In genomic region chr19:6678690-6679109, GRCh38 we compare ENCODE assay signal across 11 cellular contexts. TPM values are rescaled to one million over a fixed set of nuclear protein-coding genes. Genes with fewer than 3 reads are reported as not detected.
A peak's percentile ranks its signal among the peaks of the same experiment; 100 is the strongest.
DNase-seq lines count a peak whose midpoint lies in the region; ATAC-seq, FAIRE-seq and TF ChIP-seq lines count a peak whose summit lies in the region.
"Had no signal": no experiment of that assay in that cellular context is flagged by ENCODE, and none has a peak within 500 bp of the region (broad histone marks: within the 10 kb centered on the region; RNA-seq: fewer than 3 reads in every experiment).

No MANE protein-coding gene starts in this region.

- DNase-seq in SW480 (ENCODE audit: low spot score) (peak; percentile 19), HepG2 (ENCODE audit: low spot score) (no peak), osteoblast (ENCODE audit: insufficient read length, low spot score, missing footprints) (no peak), Ammon's horn (ENCODE audit: low spot score) (no peak), erythroblast (lab: John Stamatoyannopoulos, UW) (no peak)
- peak; percentile 82 to 85 for DNase-seq in activated T-cell treated with anti-CD3 and anti-CD28 coated beads, Interleukin-2, amount 50 U/mL, for 48 hours
- peak; percentile 60 to 79 for DNase-seq in stimulated activated CD8-positive, alpha-beta memory T cell treated with anti-CD3 and anti-CD28 coated beads, Interleukin-7, amount 100 ng/mL, for 4 hours (ENCODE audit: low read depth in 2 of 2)
- DNase-seq: DMS79 treated with DMSO at 0.1 percent for 48 hours, islet precursor cell, NCI-H2081 had no signal

- TF ChIP-seq CTCF in HepG2 (CRISPR knock-in tag; IDR thresholded peaks at IDR 0.05) (no peak), osteoblast (IDR thresholded peaks at IDR 0.05; ENCODE audit: extremely low read depth, low read depth, low read length) (no peak)

- POLR2A ChIA-PET in HepG2 (lab: Yijun Ruan, JAX) = interaction anchor here (0.6 to 1.1 kb wide), 2 partner anchors 10 to 186 kb away, joined by 3 read pairs; no protein-coding TSS in a partner anchor

- peaks cover 50 to 85% of the 10 kb centered on the region in 2 experiments for H3K36me3 ChIP-seq in HepG2 (replicated peaks in 1 of 2; ENCODE audit: control insufficient read depth in 1 of 2, insufficient read depth in 2 of 2, low read length in 2 of 2)
- no peaks in the 10 kb centered on the region for H3K36me3 ChIP-seq in osteoblast (ENCODE audit: insufficient read depth, low read length)

- H4K20me1 ChIP-seq in HepG2 (ENCODE audit: insufficient read depth, low read length) (peaks cover 73% of the 10 kb centered on the region), osteoblast (ENCODE audit: insufficient read depth, low read length) (no peaks in the 10 kb centered on the region)

- no TSS peak for BruUV-seq in HepG2 (replicated peaks; lab: Mats Ljungman, UMichigan)

- TF ChIP-seq EP300 in HepG2 (IDR thresholded peaks at IDR 0.05; ENCODE audit: low read depth in 2 of 2, low read length in 2 of 2) (no peak), HepG2 (CRISPR knock-in tag; IDR thresholded peaks at IDR 0.05; ENCODE audit: borderline replicate concordance) (no peak)

- peak; percentile 3 for ATAC-seq in HepG2

- H3K4me3 ChIP-seq in HepG2 (replicated peaks in 1 of 3; ENCODE audit: insufficient read depth in 1 of 3, low read depth in 2 of 3, low read length in 3 of 3) = no peak overlapping the region
- H3K4me3 ChIP-seq in osteoblast (ENCODE audit: insufficient read depth, low read length) = no peak overlapping the region

- H3K79me2 ChIP-seq in HepG2 (ENCODE audit: insufficient read depth, low read length) = no peaks in the 10 kb centered on the region
- no peaks in the 10 kb centered on the region for H3K79me2 ChIP-seq in osteoblast (ENCODE audit: insufficient read depth, low read length)

- H3K9me3 ChIP-seq in HepG2 (ENCODE audit: low read length) (no peaks in the 10 kb centered on the region), osteoblast (ENCODE audit: low read depth, low read length) (no peaks in the 10 kb centered on the region)

- 94% methylated on average over 4 of the region's 4 CpGs for WGBS in HepG2 (ENCODE audit: low lambda C conversion rate)

- CTCF ChIA-PET in HepG2 (lab: Yijun Ruan, JAX; ENCODE audit: low intra/inter-chr PET ratio, low total read pairs) = no interaction called here

- no peak overlapping the region for H3K9ac ChIP-seq in HepG2 (ENCODE audit: insufficient read depth, low read depth, low read length)

- peak; percentile 35 to 58; a peak in 3 of 4 replicates for TF ChIP-seq POLR2A in HepG2 (IDR thresholded peaks at IDR 0.05; ENCODE audit: insufficient read depth in 1 of 2, low read depth in 2 of 2, low read length in 2 of 2)
- TF ChIP-seq POLR2A in erythroblast (IDR thresholded peaks at IDR 0.05; ENCODE audit: low read length) = no peak

- H3K27ac ChIP-seq in HepG2 (ENCODE audit: extremely low read length, insufficient read depth, low read length) (no peak overlapping the region), osteoblast (ENCODE audit: low read depth, low read length) (no peak overlapping the region)

- no peak for TF ChIP-seq RAD21 in HepG2 (CRISPR knock-in tag; IDR thresholded peaks at IDR 0.05)

- H3K4me2 ChIP-seq in HepG2 (ENCODE audit: low read depth, low read length) (no peak overlapping the region), osteoblast (ENCODE audit: insufficient read depth, low read length) (no peak overlapping the region)

- no peaks in the 10 kb centered on the region for H3K27me3 ChIP-seq in HepG2 (ENCODE audit: control insufficient read depth in 1 of 2, insufficient read depth in 2 of 2, low read length in 2 of 2)
- H3K27me3 ChIP-seq in osteoblast (ENCODE audit: insufficient read depth, low read length) = no peaks in the 10 kb centered on the region

- H3K4me1 ChIP-seq in HepG2 (ENCODE audit: insufficient read depth, low read length) = no peaks in the 10 kb centered on the region
- peaks cover 9% of the 10 kb centered on the region for H3K4me1 ChIP-seq in osteoblast (ENCODE audit: insufficient read depth, low read length)

- in situ Hi-C loops in HepG2 (cut with HindIII; ENCODE audit: extremely low pct_ligation_motif_present, low pct_unique_long_range_greater_than_20kb) = no loop called here

- no peak for FAIRE-seq in HepG2 (lab: Jason Lieb, UNC)
- FAIRE-seq: endometrium had no signal

- no peak overlapping the region for H2AFZ ChIP-seq in HepG2 (ENCODE audit: low read length)
- H2AFZ ChIP-seq in osteoblast (ENCODE audit: low read length) = no peak overlapping the region

- intact Hi-C loops in HepG2 (cut with micrococcal nuclease; ENCODE audit: unreplicated experiment) = no loop called here

RNA-seq across cellular contexts. Expression of gene TNFSF14, which starts 8.7 kb away (rescaled TPM):
- 0.17 and 0.49 TPM in 2 replicates for total RNA-seq in HepG2 (2016; rRNA removed; fragmentation: Illumina TruSeq; extraction: Trizol)
- 0.09 and 0.10 TPM in 2 replicates for total RNA-seq in HepG2 (2016; cell fraction: cytosol; rRNA removed; fragmentation: Illumina TruSeq; extraction: Trizol; ENCODE audit: low read depth)
- 0.10 and 0.69 TPM in 2 replicates for total RNA-seq in HepG2 (2016; cell fraction: insoluble cytoplasmic fraction; rRNA removed; fragmentation: Illumina TruSeq; extraction: Trizol)
- total RNA-seq in HepG2 (2016; cell fraction: membrane; rRNA removed; fragmentation: Illumina TruSeq; extraction: Trizol) = 0.10 and 0.15 TPM in 2 replicates
- 0.88 and 1.2 TPM in 2 replicates for total RNA-seq in HepG2 (2016; cell fraction: nucleus; rRNA removed; fragmentation: Illumina TruSeq; extraction: Trizol)
- polyA plus RNA-seq in HepG2 (2011; rRNA removed) = 9.1 and 10.0 TPM in 2 replicates
- polyA plus RNA-seq in HepG2 (2011; cell fraction: cytosol; rRNA removed) = 1.9 and 2.2 TPM in 2 replicates
- 37.9 and 38.9 TPM in 2 replicates for polyA plus RNA-seq in HepG2 (2011; cell fraction: nucleus; rRNA removed)
- polyA plus RNA-seq in HepG2 (2012) = 1.7 and 3.2 TPM in 2 replicates
- polyA plus RNA-seq in HepG2 (2016; cell fraction: cytosol; fragmentation: Illumina TruSeq; extraction: Trizol; ENCODE audit: low read depth) = 0.03 and 0.10 TPM in 2 replicates
- 0.17 TPM in 2 replicates for polyA plus RNA-seq in HepG2 (2016; cell fraction: insoluble cytoplasmic fraction; fragmentation: Illumina TruSeq; extraction: Trizol; ENCODE audit: low read depth)
- polyA plus RNA-seq in HepG2 (2016; cell fraction: membrane; fragmentation: Illumina TruSeq; extraction: Trizol; ENCODE audit: low read depth) = 0.11 and 0.23 TPM in 2 replicates
- polyA plus RNA-seq in HepG2 (2016; cell fraction: nucleus; fragmentation: Illumina TruSeq; extraction: Trizol; ENCODE audit: insufficient read depth, low read depth) = 7.9 and 8.1 TPM in 2 replicates
- 0.68 and 5.9 TPM in 2 replicates for polyA minus RNA-seq in HepG2 (2011; rRNA and poly(A)+ RNA removed; ENCODE audit: low replicate concordance)
- polyA minus RNA-seq in HepG2 (2011; cell fraction: cytosol; rRNA and poly(A)+ RNA removed) = 0.30 and 0.70 TPM in 2 replicates
- 10.8 and 14.2 TPM in 2 replicates for polyA minus RNA-seq in HepG2 (2011; cell fraction: nucleus; rRNA and poly(A)+ RNA removed)
- total RNA-seq in osteoblast = not detected in 2 replicates

RNA-seq across cellular contexts. Expression of gene C3, which starts 41.8 kb away (rescaled TPM):
- 700 and 1,455 TPM in 2 replicates for total RNA-seq in HepG2 (2016; rRNA removed; fragmentation: Illumina TruSeq; extraction: Trizol)
- 160 and 192 TPM in 2 replicates for total RNA-seq in HepG2 (2016; cell fraction: cytosol; rRNA removed; fragmentation: Illumina TruSeq; extraction: Trizol; ENCODE audit: low read depth)
- total RNA-seq in HepG2 (2016; cell fraction: insoluble cytoplasmic fraction; rRNA removed; fragmentation: Illumina TruSeq; extraction: Trizol) = 643 and 1,412 TPM in 2 replicates
- 268 and 291 TPM in 2 replicates for total RNA-seq in HepG2 (2016; cell fraction: membrane; rRNA removed; fragmentation: Illumina TruSeq; extraction: Trizol)
- total RNA-seq in HepG2 (2016; cell fraction: nucleus; rRNA removed; fragmentation: Illumina TruSeq; extraction: Trizol) = 1,410 and 1,846 TPM in 2 replicates
- 6,272 and 9,798 TPM in 2 replicates for polyA plus RNA-seq in HepG2 (2011; rRNA removed)
- polyA plus RNA-seq in HepG2 (2011; cell fraction: cytosol; rRNA removed) = 4,601 and 7,618 TPM in 2 replicates
- polyA plus RNA-seq in HepG2 (2011; cell fraction: nucleus; rRNA removed) = 6,023 and 6,891 TPM in 2 replicates
- 3,859 and 6,494 TPM in 2 replicates for polyA plus RNA-seq in HepG2 (2012)
- 195 and 210 TPM in 2 replicates for polyA plus RNA-seq in HepG2 (2016; cell fraction: cytosol; fragmentation: Illumina TruSeq; extraction: Trizol; ENCODE audit: low read depth)
- polyA plus RNA-seq in HepG2 (2016; cell fraction: insoluble cytoplasmic fraction; fragmentation: Illumina TruSeq; extraction: Trizol; ENCODE audit: low read depth) = 903 and 1,023 TPM in 2 replicates
- 286 and 340 TPM in 2 replicates for polyA plus RNA-seq in HepG2 (2016; cell fraction: membrane; fragmentation: Illumina TruSeq; extraction: Trizol; ENCODE audit: low read depth)
- polyA plus RNA-seq in HepG2 (2016; cell fraction: nucleus; fragmentation: Illumina TruSeq; extraction: Trizol; ENCODE audit: insufficient read depth, low read depth) = 3,631 and 3,793 TPM in 2 replicates
- polyA minus RNA-seq in HepG2 (2011; rRNA and poly(A)+ RNA removed; ENCODE audit: low replicate concordance) = 785 and 9,683 TPM in 2 replicates
- polyA minus RNA-seq in HepG2 (2011; cell fraction: cytosol; rRNA and poly(A)+ RNA removed) = 2,000 and 4,520 TPM in 2 replicates
- 1,680 and 2,385 TPM in 2 replicates for polyA minus RNA-seq in HepG2 (2011; cell fraction: nucleus; rRNA and poly(A)+ RNA removed)
- total RNA-seq in osteoblast = 5.0 and 14.1 TPM in 2 replicates

RNA-seq across cellular contexts. Expression of gene GPR108, which starts 58.7 kb away (rescaled TPM):
- total RNA-seq in HepG2 (2016; rRNA removed; fragmentation: Illumina TruSeq; extraction: Trizol) (24.1 and 36.4 TPM in 2 replicates), osteoblast (42.3 and 52.2 TPM in 2 replicates)
- 38.0 and 46.7 TPM in 2 replicates for total RNA-seq in HepG2 (2016; cell fraction: cytosol; rRNA removed; fragmentation: Illumina TruSeq; extraction: Trizol; ENCODE audit: low read depth)
- total RNA-seq in HepG2 (2016; cell fraction: insoluble cytoplasmic fraction; rRNA removed; fragmentation: Illumina TruSeq; extraction: Trizol) = 17.4 and 36.4 TPM in 2 replicates
- 50.7 and 59.0 TPM in 2 replicates for total RNA-seq in HepG2 (2016; cell fraction: membrane; rRNA removed; fragmentation: Illumina TruSeq; extraction: Trizol)
- total RNA-seq in HepG2 (2016; cell fraction: nucleus; rRNA removed; fragmentation: Illumina TruSeq; extraction: Trizol) = 28.9 and 37.5 TPM in 2 replicates
- polyA plus RNA-seq in HepG2 (2011; rRNA removed) = 63.0 and 69.7 TPM in 2 replicates
- 52.1 and 59.5 TPM in 2 replicates for polyA plus RNA-seq in HepG2 (2011; cell fraction: cytosol; rRNA removed)
- polyA plus RNA-seq in HepG2 (2011; cell fraction: nucleus; rRNA removed) = 207 and 243 TPM in 2 replicates
- polyA plus RNA-seq in HepG2 (2012) = 28.8 and 45.1 TPM in 2 replicates
- polyA plus RNA-seq in HepG2 (2016; cell fraction: cytosol; fragmentation: Illumina TruSeq; extraction: Trizol; ENCODE audit: low read depth) = 45.8 and 48.0 TPM in 2 replicates
- polyA plus RNA-seq in HepG2 (2016; cell fraction: insoluble cytoplasmic fraction; fragmentation: Illumina TruSeq; extraction: Trizol; ENCODE audit: low read depth) = 22.1 and 29.5 TPM in 2 replicates
- polyA plus RNA-seq in HepG2 (2016; cell fraction: membrane; fragmentation: Illumina TruSeq; extraction: Trizol; ENCODE audit: low read depth) = 52.9 and 59.3 TPM in 2 replicates
- 87.3 and 93.9 TPM in 2 replicates for polyA plus RNA-seq in HepG2 (2016; cell fraction: nucleus; fragmentation: Illumina TruSeq; extraction: Trizol; ENCODE audit: insufficient read depth, low read depth)
- polyA minus RNA-seq in HepG2 (2011; rRNA and poly(A)+ RNA removed; ENCODE audit: low replicate concordance) = 154 and 189 TPM in 2 replicates
- 18.7 and 18.9 TPM in 2 replicates for polyA minus RNA-seq in HepG2 (2011; cell fraction: cytosol; rRNA and poly(A)+ RNA removed)
- polyA minus RNA-seq in HepG2 (2011; cell fraction: nucleus; rRNA and poly(A)+ RNA removed) = 28.3 and 32.7 TPM in 2 replicates

Comparison
In these comparisons a context has a peak if more than half of its experiments do, and no peak if none do; other contexts are left out.
1. DNase-seq: peak in SW480 (single experiment), activated T-cell treated with anti-CD3 and anti-CD28 coated beads, Interleukin-2, amount 50 U/mL, for 48 hours (2 of 2) and stimulated activated CD8-positive, alpha-beta memory T cell treated with anti-CD3 and anti-CD28 coated beads, Interleukin-7, amount 100 ng/mL, for 4 hours (2 of 2); none in HepG2 (single experiment), osteoblast (single experiment), Ammon's horn (single experiment) and erythroblast (0 of 2).
2. RNA of gene C3, which starts 41.8 kb away (total RNA-seq): 160 to 1,846 TPM in HepG2; 5.0 to 14.1 TPM in osteoblast; every median in the first group is over 10 times any median in the second.